ENCODE assay signal across 1 cellular context in genomic region chr2:68832161-68832869, GRCh38.
TF ChIP-seq lines count a peak whose summit lies in the region.

No MANE protein-coding gene starts in this region.

TF ChIP-seq in GM23338, 12 proteins besides CTCF, POLR2A, EP300 and RAD21 (continued from another document):
- TF ChIP-seq, protein P1, sequence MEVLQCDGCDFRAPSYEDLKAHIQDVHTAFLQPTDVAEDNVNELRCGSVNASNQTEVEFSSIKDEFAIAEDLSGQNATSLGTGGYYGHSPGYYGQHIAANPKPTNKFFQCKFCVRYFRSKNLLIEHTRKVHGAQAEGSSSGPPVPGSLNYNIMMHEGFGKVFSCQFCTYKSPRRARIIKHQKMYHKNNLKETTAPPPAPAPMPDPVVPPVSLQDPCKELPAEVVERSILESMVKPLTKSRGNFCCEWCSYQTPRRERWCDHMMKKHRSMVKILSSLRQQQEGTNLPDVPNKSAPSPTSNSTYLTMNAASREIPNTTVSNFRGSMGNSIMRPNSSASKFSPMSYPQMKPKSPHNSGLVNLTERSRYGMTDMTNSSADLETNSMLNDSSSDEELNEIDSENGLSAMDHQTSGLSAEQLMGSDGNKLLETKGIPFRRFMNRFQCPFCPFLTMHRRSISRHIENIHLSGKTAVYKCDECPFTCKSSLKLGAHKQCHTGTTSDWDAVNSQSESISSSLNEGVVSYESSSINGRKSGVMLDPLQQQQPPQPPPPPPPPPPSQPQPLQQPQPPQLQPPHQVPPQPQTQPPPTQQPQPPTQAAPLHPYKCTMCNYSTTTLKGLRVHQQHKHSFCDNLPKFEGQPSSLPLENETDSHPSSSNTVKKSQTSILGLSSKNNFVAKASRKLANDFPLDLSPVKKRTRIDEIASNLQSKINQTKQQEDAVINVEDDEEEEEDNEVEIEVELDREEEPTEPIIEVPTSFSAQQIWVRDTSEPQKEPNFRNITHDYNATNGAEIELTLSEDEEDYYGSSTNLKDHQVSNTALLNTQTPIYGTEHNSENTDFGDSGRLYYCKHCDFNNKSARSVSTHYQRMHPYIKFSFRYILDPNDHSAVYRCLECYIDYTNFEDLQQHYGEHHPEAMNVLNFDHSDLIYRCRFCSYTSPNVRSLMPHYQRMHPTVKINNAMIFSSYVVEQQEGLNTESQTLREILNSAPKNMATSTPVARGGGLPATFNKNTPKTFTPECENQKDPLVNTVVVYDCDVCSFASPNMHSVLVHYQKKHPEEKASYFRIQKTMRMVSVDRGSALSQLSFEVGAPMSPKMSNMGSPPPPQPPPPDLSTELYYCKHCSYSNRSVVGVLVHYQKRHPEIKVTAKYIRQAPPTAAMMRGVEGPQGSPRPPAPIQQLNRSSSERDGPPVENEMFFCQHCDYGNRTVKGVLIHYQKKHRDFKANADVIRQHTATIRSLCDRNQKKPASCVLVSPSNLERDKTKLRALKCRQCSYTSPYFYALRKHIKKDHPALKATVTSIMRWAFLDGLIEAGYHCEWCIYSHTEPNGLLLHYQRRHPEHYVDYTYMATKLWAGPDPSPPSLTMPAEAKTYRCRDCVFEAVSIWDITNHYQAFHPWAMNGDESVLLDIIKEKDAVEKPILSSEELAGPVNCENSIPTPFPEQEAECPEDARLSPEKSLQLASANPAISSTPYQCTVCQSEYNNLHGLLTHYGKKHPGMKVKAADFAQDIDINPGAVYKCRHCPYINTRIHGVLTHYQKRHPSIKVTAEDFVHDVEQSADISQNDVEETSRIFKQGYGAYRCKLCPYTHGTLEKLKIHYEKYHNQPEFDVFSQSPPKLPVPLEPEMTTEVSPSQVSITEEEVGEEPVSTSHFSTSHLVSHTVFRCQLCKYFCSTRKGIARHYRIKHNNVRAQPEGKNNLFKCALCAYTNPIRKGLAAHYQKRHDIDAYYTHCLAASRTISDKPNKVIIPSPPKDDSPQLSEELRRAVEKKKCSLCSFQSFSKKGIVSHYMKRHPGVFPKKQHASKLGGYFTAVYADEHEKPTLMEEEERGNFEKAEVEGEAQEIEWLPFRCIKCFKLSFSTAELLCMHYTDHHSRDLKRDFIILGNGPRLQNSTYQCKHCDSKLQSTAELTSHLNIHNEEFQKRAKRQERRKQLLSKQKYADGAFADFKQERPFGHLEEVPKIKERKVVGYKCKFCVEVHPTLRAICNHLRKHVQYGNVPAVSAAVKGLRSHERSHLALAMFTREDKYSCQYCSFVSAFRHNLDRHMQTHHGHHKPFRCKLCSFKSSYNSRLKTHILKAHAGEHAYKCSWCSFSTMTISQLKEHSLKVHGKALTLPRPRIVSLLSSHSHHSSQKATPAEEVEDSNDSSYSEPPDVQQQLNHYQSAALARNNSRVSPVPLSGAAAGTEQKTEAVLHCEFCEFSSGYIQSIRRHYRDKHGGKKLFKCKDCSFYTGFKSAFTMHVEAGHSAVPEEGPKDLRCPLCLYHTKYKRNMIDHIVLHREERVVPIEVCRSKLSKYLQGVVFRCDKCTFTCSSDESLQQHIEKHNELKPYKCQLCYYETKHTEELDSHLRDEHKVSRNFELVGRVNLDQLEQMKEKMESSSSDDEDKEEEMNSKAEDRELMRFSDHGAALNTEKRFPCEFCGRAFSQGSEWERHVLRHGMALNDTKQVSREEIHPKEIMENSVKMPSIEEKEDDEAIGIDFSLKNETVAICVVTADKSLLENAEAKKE (CRISPR knock-in tag; IDR thresholded peaks at IDR 0.05) = no peak
- TF ChIP-seq ZNF114 (CRISPR knock-in tag; IDR thresholded peaks at IDR 0.05) (no peak), EZH2 (IDR thresholded peaks at IDR 0.05; ENCODE audit: low read depth, unreplicated experiment) (no peak), JUNB (IDR thresholded peaks at IDR 0.05; ENCODE audit: unreplicated experiment) (no peak)
